ENCODE assay signal across 8 cellular contexts in genomic region chr11:66958232-66958955, GRCh38. TPM values are rescaled to one million over a fixed set of nuclear protein-coding genes. Genes with fewer than 3 reads are reported as not detected.
A peak's percentile ranks its signal among the peaks of the same experiment; 100 is the strongest.
DNase-seq lines count a peak whose midpoint lies in the region; ATAC-seq, FAIRE-seq and TF ChIP-seq lines count a peak whose summit lies in the region.

A gene with protein sequence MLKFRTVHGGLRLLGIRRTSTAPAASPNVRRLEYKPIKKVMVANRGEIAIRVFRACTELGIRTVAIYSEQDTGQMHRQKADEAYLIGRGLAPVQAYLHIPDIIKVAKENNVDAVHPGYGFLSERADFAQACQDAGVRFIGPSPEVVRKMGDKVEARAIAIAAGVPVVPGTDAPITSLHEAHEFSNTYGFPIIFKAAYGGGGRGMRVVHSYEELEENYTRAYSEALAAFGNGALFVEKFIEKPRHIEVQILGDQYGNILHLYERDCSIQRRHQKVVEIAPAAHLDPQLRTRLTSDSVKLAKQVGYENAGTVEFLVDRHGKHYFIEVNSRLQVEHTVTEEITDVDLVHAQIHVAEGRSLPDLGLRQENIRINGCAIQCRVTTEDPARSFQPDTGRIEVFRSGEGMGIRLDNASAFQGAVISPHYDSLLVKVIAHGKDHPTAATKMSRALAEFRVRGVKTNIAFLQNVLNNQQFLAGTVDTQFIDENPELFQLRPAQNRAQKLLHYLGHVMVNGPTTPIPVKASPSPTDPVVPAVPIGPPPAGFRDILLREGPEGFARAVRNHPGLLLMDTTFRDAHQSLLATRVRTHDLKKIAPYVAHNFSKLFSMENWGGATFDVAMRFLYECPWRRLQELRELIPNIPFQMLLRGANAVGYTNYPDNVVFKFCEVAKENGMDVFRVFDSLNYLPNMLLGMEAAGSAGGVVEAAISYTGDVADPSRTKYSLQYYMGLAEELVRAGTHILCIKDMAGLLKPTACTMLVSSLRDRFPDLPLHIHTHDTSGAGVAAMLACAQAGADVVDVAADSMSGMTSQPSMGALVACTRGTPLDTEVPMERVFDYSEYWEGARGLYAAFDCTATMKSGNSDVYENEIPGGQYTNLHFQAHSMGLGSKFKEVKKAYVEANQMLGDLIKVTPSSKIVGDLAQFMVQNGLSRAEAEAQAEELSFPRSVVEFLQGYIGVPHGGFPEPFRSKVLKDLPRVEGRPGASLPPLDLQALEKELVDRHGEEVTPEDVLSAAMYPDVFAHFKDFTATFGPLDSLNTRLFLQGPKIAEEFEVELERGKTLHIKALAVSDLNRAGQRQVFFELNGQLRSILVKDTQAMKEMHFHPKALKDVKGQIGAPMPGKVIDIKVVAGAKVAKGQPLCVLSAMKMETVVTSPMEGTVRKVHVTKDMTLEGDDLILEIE (minus strand): TSS chr11:66958383. CDS start chr11:66872159, 86,224 bp downstream.

- intact Hi-C loops in right cardiac atrium (cut with DNase I), result no loop called here

- in situ Hi-C loops in astrocyte of the cerebellum (cut with HindIII; ENCODE audit: low sequenced_read_pairs), result no loop called here

- H3K4me1 ChIP-seq in right cardiac atrium (ENCODE audit: control insufficient read depth, insufficient read depth, low read length), result peaks cover 5% of the 10 kb centered on the region

- FAIRE-seq in GM12891 (lab: Jason Lieb, UNC) (peak; percentile 94), urothelium cell line (lab: Jason Lieb, UNC) (no peak)

- TF ChIP-seq POLR2A in GM12891 (IDR thresholded peaks at IDR 0.05; ENCODE audit: low read depth, low read length), result no peak

- TF ChIP-seq CTCF in astrocyte of the cerebellum (IDR thresholded peaks at IDR 0.05; ENCODE audit: low read depth, low read length, missing control alignments), result no peak

- H3K27me3 ChIP-seq in right cardiac atrium (ENCODE audit: control insufficient read depth, insufficient read depth), result no peaks in the 10 kb centered on the region

- WGBS in right cardiac atrium, result under 1% methylated on average over 74 of the region's 74 CpGs

- no peaks in the 10 kb centered on the region for H3K9me3 ChIP-seq in right cardiac atrium (ENCODE audit: control insufficient read depth, low read length)

- ATAC-seq in HG02870 (IDR thresholded peaks at IDR 0.05; ENCODE audit: unreplicated experiment), result peak; percentile 81
- ATAC-seq in right cardiac atrium, result peak; percentile 99

- peak within 1 kb of the TSS; percentile 64 for H3K4me3 ChIP-seq in astrocyte of the cerebellum (ENCODE audit: low read depth, low read length)
- peak within 1 kb of the TSS; percentile 57 for H3K4me3 ChIP-seq in right cardiac atrium (ENCODE audit: low read length)

- peak; percentile 98 for DNase-seq in GM12891 (ENCODE audit: insufficient read length, low spot score)
- DNase-seq in NCI-H1694 (lab: John Stamatoyannopoulos, UW), result peak; percentile 96
- peak; percentile 99 for DNase-seq in T1000 (lab: John Stamatoyannopoulos, UW)
- DNase-seq in astrocyte of the cerebellum (ENCODE audit: low read depth), result peak; percentile 99
- peak; percentile 100 for DNase-seq in right cardiac atrium
- DNase-seq in pulmonary artery endothelial cell (ENCODE audit: low read depth, low spot score), result peak; percentile 100
- DNase-seq in urothelium cell line (ENCODE audit: low spot score), result peak; percentile 99

- peak within 1 kb of the TSS; percentile 79 for H3K27ac ChIP-seq in right cardiac atrium (ENCODE audit: low read length)

TF ChIP-seq in GM12891, 5 proteins besides CTCF, POLR2A, EP300 and RAD21:
- TF ChIP-seq PAX5 (IDR thresholded peaks at IDR 0.05; ENCODE audit: insufficient read depth, low read length, severe bottlenecking), result no peak
- TF ChIP-seq TAF1 (IDR thresholded peaks at IDR 0.05; ENCODE audit: low read depth, low read length), result no peak
- no peak for TF ChIP-seq POLR2AphosphoS5 (IDR thresholded peaks at IDR 0.05; ENCODE audit: low read depth, low read length)
- TF ChIP-seq POU2F2 (IDR thresholded peaks at IDR 0.05; ENCODE audit: low read depth, low read length), result no peak
- peak; percentile 51; the same call in 1 of the 2 replicates for TF ChIP-seq SPI1 (IDR thresholded peaks at IDR 0.05; ENCODE audit: low read depth, low read length)

RNA-seq across cellular contexts. Expression of the gene that starts here (rescaled TPM):
- 5.2 TPM for polyA plus RNA-seq in GM12891 (2012; ENCODE audit: low read depth, missing spikeins)
- total RNA-seq in right cardiac atrium (10 to 100 TPM in 1 of 4 donors, 1 to 10 TPM in 3; 7.2 to 11.0 (median 9.0) TPM), pulmonary artery endothelial cell (6.9 and 27.3 TPM in 2 replicates)
- 22.6 TPM for polyA plus RNA-seq in right cardiac atrium

Comparison
In these comparisons a context has a peak if more than half of its experiments do, and no peak if none do; other contexts are left out.
1. Peak in every context shown above with its lines: DNase-seq, ATAC-seq, H3K4me3 ChIP-seq and H3K27ac ChIP-seq.